Comparison of ENCODE assay signal across 1 cellular context in genomic region chr1:1908506-1908791, GRCh38.
TF ChIP-seq lines count a peak whose summit lies in the region.

No MANE protein-coding gene starts in this region.

TF ChIP-seq in HCT116, 20 proteins besides CTCF, POLR2A, EP300 and RAD21 (continued from another document):
- TF ChIP-seq REST (IDR thresholded peaks at IDR 0.05; ENCODE audit: low read depth) (no peak), CBX3 (IDR thresholded peaks at IDR 0.05; ENCODE audit: low read depth) (no peak), YY1 (IDR thresholded peaks at IDR 0.05; ENCODE audit: extremely low read depth, insufficient replicate concordance, low read depth, low read length) (no peak), ELF1 (IDR thresholded peaks at IDR 0.05; ENCODE audit: borderline replicate concordance, low read depth) (no peak), ZFX (IDR thresholded peaks at IDR 0.05) (no peak), SRF (IDR thresholded peaks at IDR 0.05; ENCODE audit: low read depth) (no peak)
